15 cellular contexts compared by ENCODE assay signal in the genomic region with DNA sequence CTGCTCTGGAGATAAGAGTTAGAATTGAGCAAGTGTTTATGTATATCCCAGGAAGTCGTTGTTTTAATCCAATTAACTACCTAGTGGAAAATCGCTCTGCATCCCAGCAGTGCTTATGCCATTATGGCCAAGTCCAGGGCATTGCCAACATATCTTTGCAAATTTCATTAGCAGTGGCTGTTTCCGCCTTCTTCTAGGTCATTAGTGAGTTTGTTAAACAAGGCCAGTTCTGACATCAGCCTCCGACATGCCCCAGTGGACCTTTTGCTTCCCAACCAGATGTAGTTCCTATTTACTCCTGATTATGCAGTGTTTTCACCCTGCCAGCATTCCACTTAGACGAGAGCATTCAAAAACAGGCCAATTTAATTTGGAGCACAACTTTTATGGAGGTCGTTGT.
DNase-seq lines count a peak whose midpoint lies in the region; ATAC-seq, FAIRE-seq and TF ChIP-seq lines count a peak whose summit lies in the region.
"Had no signal": no experiment of that assay in that cellular context is flagged by ENCODE, and none has a peak within 500 bp of the region (broad histone marks: within the 10 kb centered on the region; RNA-seq: fewer than 3 reads in every experiment).

No MANE protein-coding gene starts in this region.

- in situ Hi-C loops in HepG2 (cut with HindIII; ENCODE audit: extremely low pct_ligation_motif_present, low pct_unique_long_range_greater_than_20kb): no loop called here

- TF ChIP-seq RAD21 in HepG2 (CRISPR knock-in tag; IDR thresholded peaks at IDR 0.05): no peak

- H3K27ac ChIP-seq in HepG2 (ENCODE audit: extremely low read length, insufficient read depth, low read length) (no peak overlapping the region), right lobe of liver (no peak overlapping the region)
- H3K27ac ChIP-seq: BLaER1, GM23248 had no signal

- intact Hi-C loops in HepG2 (cut with micrococcal nuclease; ENCODE audit: unreplicated experiment) (no loop called here), right lobe of liver (cut with DNase I) (no loop called here)

- WGBS in HepG2 (ENCODE audit: low lambda C conversion rate): 14% methylated on average over 6 of the region's 6 CpGs
- 24% methylated on average over 6 of the region's 6 CpGs for WGBS in right lobe of liver (ENCODE audit: insufficient coverage, low coverage, low lambda C conversion rate, missing lambda C conversion rate)

- no peaks in the 10 kb centered on the region for H3K79me2 ChIP-seq in HepG2 (ENCODE audit: insufficient read depth, low read length)

- DNase-seq in HepG2 (ENCODE audit: low spot score) (no peak), right lobe of liver (no peak), NCI-H1694 treated with DMSO at 0.1 percent for 48 hours (lab: John Stamatoyannopoulos, UW) (peak; percentile 24), NCI-H82 treated with DMSO at 0.1 percent for 48 hours (lab: John Stamatoyannopoulos, UW; ENCODE audit: unreplicated experiment) (peak; percentile 35), retina (no peak)
- no peak for DNase-seq in activated CD4-positive, alpha-beta T cell treated with anti-CD3 and anti-CD28 coated beads for 1 hour
- DNase-seq: Caco-2; CD8-positive, alpha-beta memory T cell; GM23248; IMR-90 had no signal

- H3K9ac ChIP-seq in HepG2 (ENCODE audit: insufficient read depth, low read depth, low read length): no peak overlapping the region
- H3K9ac ChIP-seq: BLaER1, GM23248 had no signal

- H3K9me3 ChIP-seq in HepG2 (ENCODE audit: low read length) (no peaks in the 10 kb centered on the region), right lobe of liver (no peaks in the 10 kb centered on the region)
- H3K9me3 ChIP-seq: Caco-2 had no signal

- no peak for FAIRE-seq in HepG2 (lab: Jason Lieb, UNC)
- FAIRE-seq: A204.1, H54 had no signal

- CTCF ChIA-PET in HepG2 (lab: Yijun Ruan, JAX; ENCODE audit: low intra/inter-chr PET ratio, low total read pairs): no interaction called here

- TF ChIP-seq POLR2A in HepG2 (IDR thresholded peaks at IDR 0.05; ENCODE audit: insufficient read depth in 1 of 2, low read depth in 2 of 2, low read length in 2 of 2): no peak
- no peak for TF ChIP-seq POLR2A in right lobe of liver (IDR thresholded peaks at IDR 0.05)

- no TSS peak for BruUV-seq in HepG2 (replicated peaks; lab: Mats Ljungman, UMichigan)

- H3K4me3 ChIP-seq in HepG2 (replicated peaks in 1 of 3; ENCODE audit: insufficient read depth in 1 of 3, low read depth in 2 of 3, low read length in 3 of 3): no peak overlapping the region
- no peak overlapping the region for H3K4me3 ChIP-seq in right lobe of liver
- H3K4me3 ChIP-seq: BLaER1, GM23248 had no signal

- H3K36me3 ChIP-seq in HepG2 (replicated peaks in 1 of 2; ENCODE audit: control insufficient read depth in 1 of 2, insufficient read depth in 2 of 2, low read length in 2 of 2): no peaks in the 10 kb centered on the region
- no peaks in the 10 kb centered on the region for H3K36me3 ChIP-seq in right lobe of liver
- H3K36me3 ChIP-seq: BLaER1 had no signal

- POLR2A ChIA-PET in HepG2 (lab: Yijun Ruan, JAX): no interaction called here

- H2AFZ ChIP-seq in HepG2 (ENCODE audit: low read length): no peak overlapping the region
- H2AFZ ChIP-seq: GM23248 had no signal

- H3K4me2 ChIP-seq in HepG2 (ENCODE audit: low read depth, low read length): peak overlapping the region; percentile 24; the same call in 1 of the 2 replicates
- H3K4me2 ChIP-seq: BLaER1 had no signal

- H4K20me1 ChIP-seq in HepG2 (ENCODE audit: insufficient read depth, low read length): no peaks in the 10 kb centered on the region
- H4K20me1 ChIP-seq: BLaER1 had no signal

- TF ChIP-seq CTCF in HepG2 (CRISPR knock-in tag; IDR thresholded peaks at IDR 0.05) (no peak), right lobe of liver (IDR thresholded peaks at IDR 0.05) (no peak)

- ATAC-seq in HepG2 (no peak), right lobe of liver (no peak), GM18909 (IDR thresholded peaks at IDR 0.05; ENCODE audit: poor library complexity, unreplicated experiment) (no peak)
- ATAC-seq: HCT116 had no signal

- H3K27me3 ChIP-seq in HepG2 (ENCODE audit: control insufficient read depth in 1 of 2, insufficient read depth in 2 of 2, low read length in 2 of 2) (no peaks in the 10 kb centered on the region), right lobe of liver (no peaks in the 10 kb centered on the region)
- H3K27me3 ChIP-seq: BLaER1 had no signal

- H3K4me1 ChIP-seq in HepG2 (ENCODE audit: insufficient read depth, low read length) (peaks cover 6% of the 10 kb centered on the region), right lobe of liver (no peaks in the 10 kb centered on the region)
- H3K4me1 ChIP-seq: BLaER1, Caco-2 had no signal

- TF ChIP-seq EP300 in HepG2 (IDR thresholded peaks at IDR 0.05; ENCODE audit: low read depth in 2 of 2, low read length in 2 of 2): no peak
- no peak for TF ChIP-seq EP300 in HepG2 (CRISPR knock-in tag; IDR thresholded peaks at IDR 0.05; ENCODE audit: borderline replicate concordance)

TF ChIP-seq in HepG2, 621 proteins besides CTCF, POLR2A, EP300 and RAD21:
- TF ChIP-seq FOXK2 (IDR thresholded peaks at IDR 0.05): no peak
- no peak for TF ChIP-seq MLX (CRISPR knock-in tag; IDR thresholded peaks at IDR 0.05)
- TF ChIP-seq PHF21A (CRISPR knock-in tag; IDR thresholded peaks at IDR 0.05): no peak
- TF ChIP-seq MAFG (CRISPR knock-in tag; IDR thresholded peaks at IDR 0.05): no peak
- no peak for TF ChIP-seq NFKBIZ (CRISPR knock-in tag; IDR thresholded peaks at IDR 0.05)
- no peak for TF ChIP-seq MYPOP (CRISPR knock-in tag; IDR thresholded peaks at IDR 0.05)
- TF ChIP-seq ZNF746 (CRISPR knock-in tag; IDR thresholded peaks at IDR 0.05): no peak
- TF ChIP-seq, protein P1, sequence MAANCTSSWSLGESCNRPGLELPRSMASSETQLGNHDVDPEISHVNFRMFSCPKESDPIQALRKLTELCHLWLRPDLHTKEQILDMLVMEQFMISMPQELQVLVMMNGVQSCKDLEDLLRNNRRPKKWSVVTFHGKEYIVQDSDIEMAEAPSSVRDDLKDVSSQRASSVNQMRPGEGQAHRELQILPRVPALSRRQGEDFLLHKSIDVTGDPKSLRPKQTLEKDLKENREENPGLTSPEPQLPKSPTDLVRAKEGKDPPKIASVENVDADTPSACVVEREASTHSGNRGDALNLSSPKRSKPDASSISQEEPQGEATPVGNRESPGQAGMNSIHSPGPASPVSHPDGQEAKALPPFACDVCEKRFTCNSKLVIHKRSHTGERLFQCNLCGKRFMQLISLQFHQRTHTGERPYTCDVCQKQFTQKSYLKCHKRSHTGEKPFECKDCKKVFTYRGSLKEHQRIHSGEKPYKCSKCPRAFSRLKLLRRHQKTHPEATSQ (CRISPR knock-in tag; IDR thresholded peaks at IDR 0.05; ENCODE audit: borderline replicate concordance): no peak

Comparison
In these comparisons a context has a peak if more than half of its experiments do, and no peak if none do; other contexts are left out.
1. DNase-seq: peak in NCI-H1694 treated with DMSO at 0.1 percent for 48 hours (single experiment) and NCI-H82 treated with DMSO at 0.1 percent for 48 hours (single experiment); none in HepG2 (single experiment), right lobe of liver (0 of 3), retina (single experiment) and activated CD4-positive, alpha-beta T cell treated with anti-CD3 and anti-CD28 coated beads for 1 hour (single experiment).